Comparison of ENCODE assay signal across 10 cellular contexts in the genomic region with DNA sequence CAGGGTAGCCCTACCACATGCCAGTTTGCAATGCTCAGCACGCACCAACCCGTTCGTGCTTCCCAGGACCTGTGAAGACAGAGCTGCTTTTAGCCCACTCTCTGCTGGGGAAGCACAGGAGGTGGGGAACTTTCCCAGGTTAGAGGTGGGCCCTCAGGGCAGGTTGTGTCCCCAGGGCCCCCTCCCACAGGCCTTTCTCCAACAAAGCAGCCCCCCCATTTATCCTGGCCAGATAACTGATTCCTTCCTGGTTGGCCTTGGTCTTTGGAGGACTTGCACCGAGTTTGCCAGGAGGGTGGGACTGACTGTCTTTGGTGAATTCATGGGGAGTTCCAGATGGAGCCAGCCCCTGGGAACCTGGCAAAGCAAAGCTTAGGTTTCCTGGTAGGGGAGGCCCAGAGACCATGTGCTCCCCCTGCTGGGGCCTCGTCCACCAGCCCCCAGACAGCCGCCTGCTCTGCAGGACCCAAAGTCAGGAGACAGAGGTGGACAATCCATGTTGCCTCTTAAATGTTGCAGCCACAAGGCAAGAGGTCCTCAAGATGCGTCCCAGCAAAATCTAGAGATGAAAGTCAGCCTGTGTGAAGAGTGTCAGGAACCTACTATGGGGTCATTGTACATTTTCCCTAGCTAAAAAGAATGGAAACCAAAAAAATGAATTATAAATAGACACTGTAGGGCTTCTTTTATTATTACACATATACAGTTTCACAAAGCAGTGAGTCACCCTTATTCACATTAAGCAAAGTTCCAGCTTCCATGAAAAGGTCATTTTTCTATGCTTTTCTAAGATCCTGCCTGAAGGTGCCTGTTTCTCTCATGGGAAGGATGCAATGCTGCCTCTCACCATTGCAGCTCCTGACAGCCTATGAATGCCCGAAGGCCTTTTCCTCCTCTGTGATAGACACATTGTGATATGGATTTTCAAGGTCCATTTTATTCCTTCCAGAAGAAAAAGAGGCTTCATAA.
A peak's percentile ranks its signal among the peaks of the same experiment; 100 is the strongest.
DNase-seq lines count a peak whose midpoint lies in the region; ATAC-seq, FAIRE-seq and TF ChIP-seq lines count a peak whose summit lies in the region.
"Had no signal": no experiment of that assay in that cellular context is flagged by ENCODE, and none has a peak within 500 bp of the region (broad histone marks: within the 10 kb centered on the region; RNA-seq: fewer than 3 reads in every experiment).

No MANE protein-coding gene starts in this region.

- H3K4me1 Mint-ChIP-seq in activated naive CD8-positive, alpha-beta T cell treated with anti-CD3 and anti-CD28 coated beads, Interleukin-2, amount 50 U/mL, for 24 hours, result no peaks in the 10 kb centered on the region
- H3K4me1 Mint-ChIP-seq in activated naive CD8-positive, alpha-beta T cell treated with anti-CD3 and anti-CD28 coated beads for 36 hours, result no peaks in the 10 kb centered on the region
- H3K4me1 Mint-ChIP-seq: IgD-negative memory B cell had no signal

- POLR2A ChIA-PET in endothelial cell of umbilical vein (lab: Charles Lee), result no interaction called here

- H3K9me3 ChIP-seq in endothelial cell of umbilical vein (replicated peaks; ENCODE audit: control insufficient read depth, insufficient read depth, low read length), result no peaks in the 10 kb centered on the region
- H3K9me3 ChIP-seq: BLaER1 had no signal

- no peak overlapping the region for H3K4me3 ChIP-seq in endothelial cell of umbilical vein (replicated peaks in 1 of 3; ENCODE audit: insufficient read depth in 1 of 3, low read depth in 1 of 3, low read length in 3 of 3)
- H3K4me3 ChIP-seq: BLaER1 had no signal

- no peak for TF ChIP-seq POLR2A in endothelial cell of umbilical vein (IDR thresholded peaks at IDR 0.05; ENCODE audit: low read depth, low read length)

- H3K4me1 ChIP-seq in endothelial cell of umbilical vein (ENCODE audit: control insufficient read depth, extremely low read depth, insufficient read depth, low read length), result no peaks in the 10 kb centered on the region

- BruUV-seq in endothelial cell of umbilical vein (replicated peaks; lab: Mats Ljungman, UMichigan), result no TSS peak

- FAIRE-seq in endothelial cell of umbilical vein (lab: Jason Lieb, UNC), result no peak

- no peaks in the 10 kb centered on the region for H3K9me3 Mint-ChIP-seq in activated naive CD8-positive, alpha-beta T cell treated with anti-CD3 and anti-CD28 coated beads, Interleukin-2, amount 50 U/mL, for 24 hours
- H3K9me3 Mint-ChIP-seq in activated naive CD8-positive, alpha-beta T cell treated with anti-CD3 and anti-CD28 coated beads for 36 hours, result no peaks in the 10 kb centered on the region

- no peak overlapping the region for H3K27ac ChIP-seq in endothelial cell of umbilical vein (ENCODE audit: insufficient read depth, low read depth, low read length)
- H3K27ac ChIP-seq: BLaER1 had no signal

- H3K36me3 Mint-ChIP-seq in activated naive CD8-positive, alpha-beta T cell treated with anti-CD3 and anti-CD28 coated beads, Interleukin-2, amount 50 U/mL, for 24 hours (ENCODE audit: low read depth), result no peaks in the 10 kb centered on the region
- H3K36me3 Mint-ChIP-seq in activated naive CD8-positive, alpha-beta T cell treated with anti-CD3 and anti-CD28 coated beads for 36 hours, result no peaks in the 10 kb centered on the region

- no peaks in the 10 kb centered on the region for H3K36me3 ChIP-seq in endothelial cell of umbilical vein (ENCODE audit: control insufficient read depth in 2 of 2, extremely low read depth in 1 of 2, insufficient read depth in 2 of 2, low read length in 2 of 2)
- H3K36me3 ChIP-seq: BLaER1 had no signal

- dilution Hi-C loops in endothelial cell of umbilical vein (cut with MboI; ENCODE audit: extremely low pct_ligation_motif_present, low sequenced_read_pairs), result no loop called here

- CTCF ChIA-PET in endothelial cell of umbilical vein (lab: Charles Lee), result interaction anchor here (0.7 to 3.4 kb wide), 15 partner anchors 14 to 609 kb away, joined by 3 to 22 read pairs (median 4); partner anchors contain the start of gene SULF2

- no peaks in the 10 kb centered on the region for H3K79me2 ChIP-seq in endothelial cell of umbilical vein (ENCODE audit: control insufficient read depth, insufficient read depth, low read length)

- no peak for DNase-seq in activated naive CD8-positive, alpha-beta T cell treated with anti-CD3 and anti-CD28 coated beads, Interleukin-2, amount 50 U/mL, for 24 hours
- DNase-seq in activated naive CD8-positive, alpha-beta T cell treated with anti-CD3 and anti-CD28 coated beads for 36 hours, result no peak
- DNase-seq in NCI-H345 (lab: John Stamatoyannopoulos, UW) (peak; percentile 26), endothelial cell of umbilical vein (ENCODE audit: low read depth, low spot score) (peak; percentile 38), stromal cell of bone marrow (ENCODE audit: low read depth) (peak; percentile 22), NCI-H526 treated with DMSO at 0.1 percent for 48 hours (lab: John Stamatoyannopoulos, UW) (no peak)

- no peak overlapping the region for H3K4me3 Mint-ChIP-seq in activated naive CD8-positive, alpha-beta T cell treated with anti-CD3 and anti-CD28 coated beads, Interleukin-2, amount 50 U/mL, for 24 hours
- H3K4me3 Mint-ChIP-seq in activated naive CD8-positive, alpha-beta T cell treated with anti-CD3 and anti-CD28 coated beads for 36 hours, result no peak overlapping the region
- H3K4me3 Mint-ChIP-seq: IgD-negative memory B cell had no signal

- peaks cover 16% of the 10 kb centered on the region for H3K27me3 Mint-ChIP-seq in activated naive CD8-positive, alpha-beta T cell treated with anti-CD3 and anti-CD28 coated beads, Interleukin-2, amount 50 U/mL, for 24 hours
- peaks cover 22% of the 10 kb centered on the region for H3K27me3 Mint-ChIP-seq in activated naive CD8-positive, alpha-beta T cell treated with anti-CD3 and anti-CD28 coated beads for 36 hours

- H3K9ac ChIP-seq in endothelial cell of umbilical vein (replicated peaks; ENCODE audit: extremely low read depth, insufficient read depth, low read length), result no peak overlapping the region
- H3K9ac ChIP-seq: BLaER1 had no signal

- H3K27ac Mint-ChIP-seq in activated naive CD8-positive, alpha-beta T cell treated with anti-CD3 and anti-CD28 coated beads, Interleukin-2, amount 50 U/mL, for 24 hours, result no peak overlapping the region
- no peak overlapping the region for H3K27ac Mint-ChIP-seq in activated naive CD8-positive, alpha-beta T cell treated with anti-CD3 and anti-CD28 coated beads for 36 hours
- H3K27ac Mint-ChIP-seq: IgD-negative memory B cell had no signal

- H2AFZ ChIP-seq in endothelial cell of umbilical vein (ENCODE audit: low read depth, low read length), result no peak overlapping the region

- TF ChIP-seq CTCF in endothelial cell of umbilical vein (IDR thresholded peaks at IDR 0.05; ENCODE audit: extremely low read depth in 1 of 2, insufficient read depth in 1 of 2, low read depth in 1 of 2, low read length in 2 of 2), result peak; percentile 47 to 72

- intact Hi-C loops in endothelial cell of umbilical vein (cut with micrococcal nuclease), result loop anchor here (1.0 to 10.0 kb wide), 3 partner anchors 165 to 605 kb away; no protein-coding TSS in a partner anchor

- no peaks in the 10 kb centered on the region for H4K20me1 ChIP-seq in endothelial cell of umbilical vein (replicated peaks; ENCODE audit: control insufficient read depth, extremely low read depth, insufficient read depth, low read length)
- H4K20me1 ChIP-seq: BLaER1 had no signal

- peaks cover 9 to 13% of the 10 kb centered on the region in 2 experiments for H3K27me3 ChIP-seq in endothelial cell of umbilical vein (ENCODE audit: control insufficient read depth in 2 of 2, insufficient read depth in 2 of 2, low read length in 2 of 2)
- H3K27me3 ChIP-seq: BLaER1 had no signal

- no peak overlapping the region for H3K4me2 ChIP-seq in endothelial cell of umbilical vein (ENCODE audit: insufficient read depth, low read length)

- ATAC-seq in activated naive CD8-positive, alpha-beta T cell treated with anti-CD3 and anti-CD28 coated beads, Interleukin-2, amount 50 U/mL, for 24 hours, result peak; percentile 33
- no peak for ATAC-seq in HG02588 (IDR thresholded peaks at IDR 0.05; ENCODE audit: unreplicated experiment)
- no peak for ATAC-seq in HG03175 (IDR thresholded peaks at IDR 0.05; ENCODE audit: unreplicated experiment)

- no peaks in the 10 kb centered on the region for H3K9me1 ChIP-seq in endothelial cell of umbilical vein (replicated peaks; ENCODE audit: control insufficient read depth, extremely low read depth, insufficient read depth, low read length)

TF ChIP-seq in endothelial cell of umbilical vein, 7 proteins besides CTCF, POLR2A, EP300 and RAD21:
- no peak for TF ChIP-seq MYC (IDR thresholded peaks at IDR 0.05; ENCODE audit: low read depth, low read length)
- no peak for TF ChIP-seq GATA2 (IDR thresholded peaks at IDR 0.05; ENCODE audit: insufficient read depth, insufficient read length, low read depth, low read length)
- TF ChIP-seq FOS (IDR thresholded peaks at IDR 0.05; ENCODE audit: borderline replicate concordance, insufficient read depth, low read length), result no peak
- no peak for TF ChIP-seq POLR2AphosphoS5 (IDR thresholded peaks at IDR 0.05; ENCODE audit: insufficient read depth, low read depth, low read length)
- no peak for TF ChIP-seq EZH2 (IDR thresholded peaks at IDR 0.05; ENCODE audit: borderline replicate concordance, low read depth, low read length, severe bottlenecking)
- no peak for TF ChIP-seq JUN (IDR thresholded peaks at IDR 0.05; ENCODE audit: borderline replicate concordance, insufficient read depth, insufficient read length, low read depth)
- TF ChIP-seq, protein P1, sequence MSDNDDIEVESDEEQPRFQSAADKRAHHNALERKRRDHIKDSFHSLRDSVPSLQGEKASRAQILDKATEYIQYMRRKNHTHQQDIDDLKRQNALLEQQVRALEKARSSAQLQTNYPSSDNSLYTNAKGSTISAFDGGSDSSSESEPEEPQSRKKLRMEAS (IDR thresholded peaks at IDR 0.05; ENCODE audit: insufficient read depth, insufficient read length), result no peak

Comparison
In these comparisons a context has a peak if more than half of its experiments do, and no peak if none do; other contexts are left out.
1. DNase-seq: peak in NCI-H345 (single experiment), endothelial cell of umbilical vein (single experiment) and stromal cell of bone marrow (single experiment); none in activated naive CD8-positive, alpha-beta T cell treated with anti-CD3 and anti-CD28 coated beads, Interleukin-2, amount 50 U/mL, for 24 hours (single experiment), activated naive CD8-positive, alpha-beta T cell treated with anti-CD3 and anti-CD28 coated beads for 36 hours (single experiment) and NCI-H526 treated with DMSO at 0.1 percent for 48 hours (single experiment).